13 cellular contexts compared by ENCODE assay signal in the genomic region with DNA sequence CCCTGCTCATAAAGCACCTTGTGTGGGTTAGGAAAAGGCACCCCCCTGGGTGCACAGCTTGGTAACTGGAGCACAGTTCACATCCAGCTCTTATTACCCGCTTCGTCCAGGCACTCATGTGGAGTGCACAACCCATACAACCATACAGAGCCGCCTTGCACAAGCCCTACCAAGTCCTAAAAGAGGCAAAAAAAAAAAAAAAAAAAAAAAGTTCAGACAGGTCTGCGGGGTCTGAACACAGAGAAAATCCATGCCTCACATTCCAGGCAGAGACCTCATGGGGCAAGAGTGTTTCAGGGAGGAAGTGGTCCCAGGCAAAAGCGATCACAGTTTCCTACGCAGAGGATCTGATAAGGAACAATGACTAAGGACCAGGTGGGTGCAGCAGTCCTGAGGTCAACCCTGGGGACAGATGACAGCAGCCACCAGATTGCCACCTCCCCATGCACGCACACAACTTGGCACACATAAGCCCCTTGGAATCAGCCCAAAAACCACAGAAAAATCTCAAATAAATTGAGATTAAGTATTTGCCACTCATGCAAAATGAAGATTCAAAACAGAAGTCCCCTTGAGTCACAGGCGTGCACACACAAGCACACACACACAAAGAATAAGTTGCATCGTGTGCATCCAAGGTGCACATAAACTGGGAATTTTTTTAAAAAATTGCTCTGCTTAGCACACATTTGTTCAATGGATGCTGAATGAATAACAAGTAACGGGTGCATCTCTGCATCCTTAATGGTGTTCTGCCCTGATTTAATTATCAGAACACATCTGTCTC. TPM values are rescaled to one million over a fixed set of nuclear protein-coding genes. Genes with fewer than 3 reads are reported as not detected.
DNase-seq lines count a peak whose midpoint lies in the region; ATAC-seq and TF ChIP-seq lines count a peak whose summit lies in the region.
"Had no signal": no experiment of that assay in that cellular context is flagged by ENCODE, and none has a peak within 500 bp of the region (broad histone marks: within the 10 kb centered on the region; RNA-seq: fewer than 3 reads in every experiment).

No MANE protein-coding gene starts in this region.

- no peak overlapping the region for H3K4me3 Mint-ChIP-seq in brain
- no peak overlapping the region for H3K4me3 Mint-ChIP-seq in stimulated activated effector memory CD8-positive, alpha-beta T cell treated with anti-CD3 and anti-CD28 coated beads, Interleukin-12 subunit alpha, Interleukin-12 subunit beta, amount 100 ng/mL, for 72 hours
- H3K4me3 Mint-ChIP-seq: CD8-positive, alpha-beta memory T cell; dendritic cell treated with granulocyte-macrophage colony-stimulating factor and Interleukin-4, amounts not matched to agents 40 ng/mL and 50 ng/mL, for 4 days; memory B cell had no signal

- peaks cover 30% of the 10 kb centered on the region for H3K4me1 Mint-ChIP-seq in brain
- H3K4me1 Mint-ChIP-seq in stimulated activated effector memory CD8-positive, alpha-beta T cell treated with anti-CD3 and anti-CD28 coated beads, Interleukin-12 subunit alpha, Interleukin-12 subunit beta, amount 100 ng/mL, for 72 hours, result peaks cover 28% of the 10 kb centered on the region
- H3K4me1 Mint-ChIP-seq: CD8-positive, alpha-beta memory T cell; memory B cell had no signal

- no peaks in the 10 kb centered on the region for H3K36me3 Mint-ChIP-seq in brain
- no peaks in the 10 kb centered on the region for H3K36me3 Mint-ChIP-seq in stimulated activated effector memory CD8-positive, alpha-beta T cell treated with anti-CD3 and anti-CD28 coated beads, Interleukin-12 subunit alpha, Interleukin-12 subunit beta, amount 100 ng/mL, for 72 hours
- H3K36me3 Mint-ChIP-seq: CD8-positive, alpha-beta memory T cell; memory B cell had no signal

- peaks cover 0 to 4% (median 0%) of the 10 kb centered on the region in 5 experiments for H3K9me3 Mint-ChIP-seq in brain
- H3K9me3 Mint-ChIP-seq in stimulated activated effector memory CD8-positive, alpha-beta T cell treated with anti-CD3 and anti-CD28 coated beads, Interleukin-12 subunit alpha, Interleukin-12 subunit beta, amount 100 ng/mL, for 72 hours, result no peaks in the 10 kb centered on the region
- H3K9me3 Mint-ChIP-seq: CD8-positive, alpha-beta memory T cell; dendritic cell treated with granulocyte-macrophage colony-stimulating factor and Interleukin-4, amounts not matched to agents 40 ng/mL and 50 ng/mL, for 4 days; memory B cell had no signal

- no peak for TF ChIP-seq CTCF in brain (conservative IDR thresholded peaks at IDR 0.05)

- peak overlapping the region; percentile 17 to 86 (median 42) for H3K27ac Mint-ChIP-seq in brain
- H3K27ac Mint-ChIP-seq in stimulated activated effector memory CD8-positive, alpha-beta T cell treated with anti-CD3 and anti-CD28 coated beads, Interleukin-12 subunit alpha, Interleukin-12 subunit beta, amount 100 ng/mL, for 72 hours, result no peak overlapping the region
- H3K27ac Mint-ChIP-seq: CD8-positive, alpha-beta memory T cell; dendritic cell treated with granulocyte-macrophage colony-stimulating factor and Interleukin-4, amounts not matched to agents 40 ng/mL and 50 ng/mL, for 4 days; memory B cell had no signal

- peak; percentile 6 for ATAC-seq in Right ventricle myocardium superior (ENCODE audit: poor library complexity)
- no peak for ATAC-seq in left ventricle myocardium superior
- ATAC-seq in stimulated activated effector memory CD8-positive, alpha-beta T cell treated with anti-CD3 and anti-CD28 coated beads, Interleukin-12 subunit alpha, Interleukin-12 subunit beta, amount 100 ng/mL, for 72 hours, result peak; percentile 86
- ATAC-seq in GM21717 (IDR thresholded peaks at IDR 0.05; ENCODE audit: unreplicated experiment), result no peak
- ATAC-seq in HG02571 (IDR thresholded peaks at IDR 0.05; ENCODE audit: unreplicated experiment), result no peak
- no peak for ATAC-seq in HG03139 (IDR thresholded peaks at IDR 0.05; ENCODE audit: unreplicated experiment)

- intact Hi-C loops in Right ventricle myocardium superior (cut with DNase I) (no loop called here), left ventricle myocardium superior (cut with micrococcal nuclease) (no loop called here)

- no peaks in the 10 kb centered on the region for H3K27me3 Mint-ChIP-seq in brain

- DNase-seq in Right ventricle myocardium superior (no peak), left ventricle myocardium superior (no peak), MV-4-11 (lab: John Stamatoyannopoulos, UW) (peak; percentile 68)
- DNase-seq in stimulated activated effector memory CD8-positive, alpha-beta T cell treated with anti-CD3 and anti-CD28 coated beads, Interleukin-12 subunit alpha, Interleukin-12 subunit beta, amount 100 ng/mL, for 72 hours (ENCODE audit: low spot score in 2 of 2), result no peak
- DNase-seq: CD8-positive, alpha-beta memory T cell; IMR-90; NCI-H524 treated with DMSO at 0.1 percent for 48 hours had no signal

RNA-seq across cellular contexts. Expression of a gene that starts 12.3 kb away (rescaled TPM):
- total RNA-seq in Right ventricle myocardium superior (19,506 TPM), left ventricle myocardium superior (17,299 TPM)
- 2.7 TPM for polyA plus RNA-seq in brain (ENCODE audit: insufficient read depth, low read depth, low replicate concordance)
- total RNA-seq: IMR-90 had no signal
- polyA plus RNA-seq: CD8-positive, alpha-beta memory T cell; IMR-90 had no signal

RNA-seq across cellular contexts. Expression of a gene that starts 43.4 kb away (rescaled TPM):
- total RNA-seq in Right ventricle myocardium superior (4.7 TPM), left ventricle myocardium superior (5.2 TPM)
- polyA plus RNA-seq in brain (ENCODE audit: insufficient read depth, low read depth, low replicate concordance), result 1.4 TPM

Comparison
In these comparisons a context has a peak if more than half of its experiments do, and no peak if none do; other contexts are left out.
1. ATAC-seq: peak in Right ventricle myocardium superior (single experiment) and stimulated activated effector memory CD8-positive, alpha-beta T cell treated with anti-CD3 and anti-CD28 coated beads, Interleukin-12 subunit alpha, Interleukin-12 subunit beta, amount 100 ng/mL, for 72 hours (single experiment); none in left ventricle myocardium superior (single experiment), GM21717 (single experiment), HG02571 (single experiment) and HG03139 (single experiment).